In the genomic region with DNA sequence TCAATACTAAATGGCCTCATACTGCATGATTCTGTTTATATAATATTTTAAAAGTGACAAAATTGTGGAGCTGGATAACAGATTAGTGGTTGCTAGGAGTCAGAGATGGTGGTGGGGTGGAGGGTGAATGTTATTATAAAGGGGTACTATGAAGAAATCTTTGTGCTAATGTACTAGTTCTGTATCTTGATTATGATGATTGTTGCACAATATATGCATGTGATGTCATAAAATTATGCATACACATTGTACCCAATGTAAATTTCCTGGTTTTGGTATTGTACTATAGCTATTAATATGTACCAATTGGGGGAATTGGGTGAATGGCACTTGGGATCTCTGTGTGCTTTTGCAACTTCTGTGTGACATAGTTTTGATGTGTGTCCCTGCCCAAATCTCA, we compare ENCODE assay signal across 2 cellular contexts.
A peak's percentile ranks its signal among the peaks of the same experiment; 100 is the strongest.
TF ChIP-seq lines count a peak whose summit lies in the region.

No MANE protein-coding gene starts in this region.

TF ChIP-seq in HepG2, 621 proteins besides CTCF, POLR2A, EP300 and RAD21:
- TF ChIP-seq, protein P1, sequence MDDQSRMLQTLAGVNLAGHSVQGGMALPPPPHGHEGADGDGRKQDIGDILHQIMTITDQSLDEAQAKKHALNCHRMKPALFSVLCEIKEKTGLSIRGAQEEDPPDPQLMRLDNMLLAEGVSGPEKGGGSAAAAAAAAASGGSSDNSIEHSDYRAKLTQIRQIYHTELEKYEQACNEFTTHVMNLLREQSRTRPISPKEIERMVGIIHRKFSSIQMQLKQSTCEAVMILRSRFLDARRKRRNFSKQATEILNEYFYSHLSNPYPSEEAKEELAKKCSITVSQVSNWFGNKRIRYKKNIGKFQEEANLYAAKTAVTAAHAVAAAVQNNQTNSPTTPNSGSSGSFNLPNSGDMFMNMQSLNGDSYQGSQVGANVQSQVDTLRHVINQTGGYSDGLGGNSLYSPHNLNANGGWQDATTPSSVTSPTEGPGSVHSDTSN (CRISPR knock-in tag; IDR thresholded peaks at IDR 0.05; ENCODE audit: borderline replicate concordance) = no peak
- TF ChIP-seq CEBPB (IDR thresholded peaks at IDR 0.05; ENCODE audit: borderline replicate concordance, low read depth, low read length) = peak; percentile 48; the same call in 1 of the 2 replicates
- no peak for TF ChIP-seq ZNF766 (CRISPR knock-in tag; IDR thresholded peaks at IDR 0.05; ENCODE audit: borderline replicate concordance)
- TF ChIP-seq CREB1 (IDR thresholded peaks at IDR 0.05) = peak; percentile 30; the same call in 1 of the 2 replicates
- TF ChIP-seq CREB1 (CRISPR knock-in tag; IDR thresholded peaks at IDR 0.05) = no peak

TF ChIP-seq in H1, 55 proteins besides CTCF, POLR2A, EP300 and RAD21:
- TF ChIP-seq CEBPB (IDR thresholded peaks at IDR 0.05; ENCODE audit: low read depth, low read length) = 0 out of 2 replicates have a peak, but pooled peaks have one; percentile 2
- no peak for TF ChIP-seq FOSL1 (IDR thresholded peaks at IDR 0.05; ENCODE audit: insufficient read depth, low read depth, low read length)
- TF ChIP-seq SP4 (IDR thresholded peaks at IDR 0.05; ENCODE audit: low read length) = no peak
- TF ChIP-seq SUZ12 (IDR thresholded peaks at IDR 0.05; ENCODE audit: low read length) = no peak
- TF ChIP-seq JUND (IDR thresholded peaks at IDR 0.05; ENCODE audit: low read length) = no peak
- no peak for TF ChIP-seq CTBP2 (IDR thresholded peaks at IDR 0.05; ENCODE audit: borderline replicate concordance, insufficient read depth, insufficient read length, low read length)
